ENCODE assay signal across 15 cellular contexts in the genomic region with DNA sequence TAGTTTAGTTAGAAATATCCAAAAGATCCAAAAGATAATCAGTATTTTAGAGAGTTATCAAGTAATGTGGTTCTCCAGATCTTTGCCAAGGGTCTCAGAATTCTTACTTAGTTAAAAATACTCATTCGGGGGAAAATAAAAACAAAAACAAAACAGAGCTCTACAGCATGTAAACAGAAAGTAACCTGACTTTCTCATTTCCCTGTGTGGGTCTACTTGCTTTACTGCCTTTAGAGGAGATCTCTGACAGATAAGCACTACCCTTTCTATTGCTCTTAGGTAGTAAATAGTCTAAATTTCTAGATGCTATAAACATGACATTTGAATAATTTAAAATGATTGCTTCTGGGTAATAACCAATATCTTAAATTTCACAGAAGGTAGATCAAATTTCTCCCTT.
DNase-seq lines count a peak whose midpoint lies in the region; ATAC-seq and TF ChIP-seq lines count a peak whose summit lies in the region.
"Had no signal": no experiment of that assay in that cellular context is flagged by ENCODE, and none has a peak within 500 bp of the region (broad histone marks: within the 10 kb centered on the region; RNA-seq: fewer than 3 reads in every experiment).

No MANE protein-coding gene starts in this region.

- H3K36me3 ChIP-seq in Loucy (ENCODE audit: insufficient read depth, low read length) (no peaks in the 10 kb centered on the region), SK-N-MC (ENCODE audit: insufficient read depth, low read length) (no peaks in the 10 kb centered on the region), mesenchymal stem cell (ENCODE audit: control insufficient read depth in 1 of 2, insufficient read depth in 2 of 2, low read depth in 1 of 2, low read length in 2 of 2) (no peaks in the 10 kb centered on the region)
- H3K36me3 ChIP-seq: HAP-1 had no signal

- TF ChIP-seq CTCF in Loucy (conservative IDR thresholded peaks at IDR 0.05; ENCODE audit: low read length) (no peak), H9 (conservative IDR thresholded peaks at IDR 0.05) (no peak)

- no peak overlapping the region for H3T11ph ChIP-seq in H9 (ENCODE audit: low read length)

- H3K14ac ChIP-seq in mesenchymal stem cell (ENCODE audit: low read length in 2 of 2) = no peak overlapping the region
- no peak overlapping the region for H3K14ac ChIP-seq in H9 (ENCODE audit: insufficient read depth, low read length)

- H3K27me3 ChIP-seq in Loucy (ENCODE audit: insufficient read depth, low read length, poor library complexity, severe bottlenecking) (no peaks in the 10 kb centered on the region), mesenchymal stem cell (ENCODE audit: control insufficient read depth in 1 of 2, insufficient read depth in 1 of 2, low read length in 2 of 2) (no peaks in the 10 kb centered on the region), H9 (ENCODE audit: insufficient read depth, low read length) (no peaks in the 10 kb centered on the region)

- no peak overlapping the region for H2BK120ac ChIP-seq in mesenchymal stem cell (ENCODE audit: low read depth, low read length)
- no peak overlapping the region for H2BK120ac ChIP-seq in H9 (ENCODE audit: low read depth, low read length, poor library complexity, severe bottlenecking)

- ATAC-seq in GM18861 (IDR thresholded peaks at IDR 0.05; ENCODE audit: unreplicated experiment) = no peak
- ATAC-seq: GM23338, HepG2 had no signal

- no CpG with 5 or more reads among the region's 1 CpG for WGBS in mesenchymal stem cell
- WGBS in H9 (ENCODE audit: extremely low coverage, insufficient read length, low lambda C conversion rate) = no CpG with 5 or more reads among the region's 1 CpG

- H3K9me3 ChIP-seq in Loucy (ENCODE audit: insufficient read depth, low read depth, low read length) = no peaks in the 10 kb centered on the region
- H3K9me3 ChIP-seq in SK-N-MC (ENCODE audit: low read depth, low read length) = no peaks in the 10 kb centered on the region
- peaks cover 3% of the 10 kb centered on the region for H3K9me3 ChIP-seq in mesenchymal stem cell (ENCODE audit: control insufficient read depth, low read length)
- H3K9me3 ChIP-seq in H9 (ENCODE audit: control insufficient read depth, low read depth, low read length) = no peaks in the 10 kb centered on the region
- H3K9me3 ChIP-seq: HAP-1 had no signal

- H3K18ac ChIP-seq in mesenchymal stem cell (ENCODE audit: low read depth in 1 of 2, low read length in 2 of 2) (no peak overlapping the region), H9 (ENCODE audit: insufficient read length, low read depth, low read length) (no peak overlapping the region)

- H3K4me1 Mint-ChIP-seq in H9 = peaks cover 6 to 7% of the 10 kb centered on the region in 2 experiments; a peak in 3 of 4 replicates
- H3K4me1 Mint-ChIP-seq: B cell; CD4-positive, alpha-beta memory T cell had no signal

- no peak overlapping the region for H2BK15ac ChIP-seq in mesenchymal stem cell (ENCODE audit: low read depth, poor library complexity, severe bottlenecking)
- H2BK15ac ChIP-seq in H9 (ENCODE audit: low read depth, low read length) = no peak overlapping the region

- H3K4me2 ChIP-seq in Loucy (ENCODE audit: low read depth, low read length, poor library complexity, severe bottlenecking) (peak overlapping the region; percentile 39), mesenchymal stem cell (ENCODE audit: low read length, poor library complexity, severe bottlenecking) (no peak overlapping the region), H9 (ENCODE audit: insufficient read depth, insufficient read length, low read length) (no peak overlapping the region)
- H3K4me2 ChIP-seq: GM23338 had no signal

- no peak overlapping the region for H3K4me3 Mint-ChIP-seq in H9
- H3K4me3 Mint-ChIP-seq: B cell; CD4-positive, alpha-beta memory T cell; GM23338 had no signal

- no peaks in the 10 kb centered on the region for H3K9me3 Mint-ChIP-seq in H9
- H3K9me3 Mint-ChIP-seq: GM23338 had no signal

- H4K5ac ChIP-seq in H9 (ENCODE audit: insufficient read length, low read depth, low read length) = no peak overlapping the region

- H2AK5ac ChIP-seq in mesenchymal stem cell (ENCODE audit: low read length, severe bottlenecking) (no peak overlapping the region), H9 (ENCODE audit: insufficient read length, low read length) (no peak overlapping the region)

- no peaks in the 10 kb centered on the region for H3F3A ChIP-seq in Loucy (ENCODE audit: low read depth)

- H3K4me1 ChIP-seq in Loucy (ENCODE audit: insufficient read depth, low read length, poor library complexity, severe bottlenecking) = peaks cover 7% of the 10 kb centered on the region
- no peaks in the 10 kb centered on the region for H3K4me1 ChIP-seq in mesenchymal stem cell (ENCODE audit: control insufficient read depth, insufficient read depth, low read depth, low read length)
- H3K4me1 ChIP-seq in H9 (ENCODE audit: insufficient read depth, low read length) = no peaks in the 10 kb centered on the region
- H3K4me1 ChIP-seq: HAP-1 had no signal

- H3K9me2 ChIP-seq in Loucy (replicated peaks; ENCODE audit: low read depth, low read length) = no peaks in the 10 kb centered on the region

- DNase-seq in ELR (ENCODE audit: low read depth) (peak; percentile 2), SK-N-MC (ENCODE audit: low read depth, low spot score) (no peak), mesenchymal stem cell (peak; percentile 5), H9 (no peak), NCI-H446 treated with DMSO at 0.1 percent for 48 hours (lab: John Stamatoyannopoulos, UW) (no peak)
- DNase-seq: CD4-positive, alpha-beta memory T cell; DND-41; GF-D8 had no signal

- peak overlapping the region; percentile 40 for H3K4me3 ChIP-seq in Loucy (ENCODE audit: low read length, poor library complexity, severe bottlenecking)
- H3K4me3 ChIP-seq in SK-N-MC = 0 out of 2 replicates have a peak overlapping the region, but pooled peaks have one; percentile 2
- no peak overlapping the region for H3K4me3 ChIP-seq in mesenchymal stem cell (ENCODE audit: insufficient read depth in 1 of 2, low read depth in 1 of 2, low read length in 2 of 2)
- H3K4me3 ChIP-seq: GM23338, HAP-1 had no signal

- H3K23ac ChIP-seq in mesenchymal stem cell (ENCODE audit: low read length in 2 of 2) = no peak overlapping the region
- H3K23ac ChIP-seq in H9 (ENCODE audit: insufficient read length, low read depth, low read length) = no peak overlapping the region

- no peaks in the 10 kb centered on the region for H3K23me2 ChIP-seq in H9 (ENCODE audit: insufficient read length, low read depth, low read length, poor library complexity, severe bottlenecking)

- H2AFZ ChIP-seq in Loucy (ENCODE audit: low read length) (peak overlapping the region; percentile 72), mesenchymal stem cell (ENCODE audit: low read depth, low read length) (no peak overlapping the region), H9 (ENCODE audit: low read length) (no peak overlapping the region)

- no peak overlapping the region for H3K9ac ChIP-seq in Loucy (ENCODE audit: low read depth, low read length, poor library complexity, severe bottlenecking)
- H3K9ac ChIP-seq in SK-N-MC (ENCODE audit: insufficient read length) = no peak overlapping the region
- H3K9ac ChIP-seq in mesenchymal stem cell (ENCODE audit: low read length) = no peak overlapping the region
- H3K9ac ChIP-seq in H9 (ENCODE audit: extremely low read depth, insufficient read length, low read length) = no peak overlapping the region

- H3K27ac ChIP-seq in SK-N-MC = no peak overlapping the region
- no peak overlapping the region for H3K27ac ChIP-seq in mesenchymal stem cell (ENCODE audit: low read length, poor library complexity, severe bottlenecking)
- no peak overlapping the region for H3K27ac ChIP-seq in H9 (ENCODE audit: insufficient read length, low read depth, low read length)
- H3K27ac ChIP-seq: C4-2B had no signal

- no peak overlapping the region for H3K27ac Mint-ChIP-seq in H9
- H3K27ac Mint-ChIP-seq: B cell; CD4-positive, alpha-beta memory T cell; GM23338 had no signal

- H3K79me2 ChIP-seq in Loucy (ENCODE audit: insufficient read depth, low read length) (no peaks in the 10 kb centered on the region), H9 (ENCODE audit: insufficient read depth, low read length) (no peaks in the 10 kb centered on the region)

- H3K27me3 Mint-ChIP-seq in H9 (ENCODE audit: low read depth) = peaks cover 4% of the 10 kb centered on the region; the same call in 1 of the 2 replicates
- H3K27me3 Mint-ChIP-seq: B cell; CD4-positive, alpha-beta memory T cell had no signal

- H2BK20ac ChIP-seq in H9 (ENCODE audit: low read depth, low read length, poor library complexity, severe bottlenecking) = no peak overlapping the region

- H3K36me3 Mint-ChIP-seq in H9 (ENCODE audit: insufficient read depth in 1 of 3, low read depth in 3 of 3) = no peaks in the 10 kb centered on the region
- H3K36me3 Mint-ChIP-seq: CD4-positive, alpha-beta memory T cell had no signal

- no peak overlapping the region for H4K91ac ChIP-seq in mesenchymal stem cell (ENCODE audit: low read length)
- H4K91ac ChIP-seq in H9 (ENCODE audit: insufficient read length, low read depth, low read length) = no peak overlapping the region

- H4K8ac ChIP-seq in mesenchymal stem cell (ENCODE audit: low read length) (no peak overlapping the region), H9 (replicated peaks; ENCODE audit: insufficient read length, low read depth, low read length) (no peak overlapping the region)

- H4K20me1 ChIP-seq in Loucy (ENCODE audit: insufficient read depth, low read length, poor library complexity, severe bottlenecking) (no peaks in the 10 kb centered on the region), H9 (ENCODE audit: control insufficient read depth, insufficient read depth, insufficient read length) (no peaks in the 10 kb centered on the region)

- H2BK12ac ChIP-seq in mesenchymal stem cell (ENCODE audit: low read length in 2 of 2) (no peak overlapping the region), H9 (ENCODE audit: insufficient read length, low read depth, low read length) (no peak overlapping the region)

- H3K56ac ChIP-seq in H9 (ENCODE audit: insufficient read length, low read depth, low read length) = no peak overlapping the region

- H3K4ac ChIP-seq in mesenchymal stem cell (ENCODE audit: low read depth in 1 of 2, low read length in 2 of 2) (no peak overlapping the region), H9 (ENCODE audit: low read depth, low read length) (no peak overlapping the region)

- H2BK5ac ChIP-seq in mesenchymal stem cell (ENCODE audit: low read depth, low read length, poor library complexity, severe bottlenecking) = no peak overlapping the region
- H2BK5ac ChIP-seq in H9 (ENCODE audit: insufficient read length, low read length) = no peak overlapping the region

- no peaks in the 10 kb centered on the region for H3K79me1 ChIP-seq in mesenchymal stem cell (replicated peaks; ENCODE audit: low read length, poor library complexity, severe bottlenecking)
- no peaks in the 10 kb centered on the region for H3K79me1 ChIP-seq in H9 (ENCODE audit: insufficient read depth, low read depth, low read length, poor library complexity, severe bottlenecking)

Comparison
In these comparisons a context has a peak if more than half of its experiments do, and no peak if none do; other contexts are left out.
1. DNase-seq: peak in ELR (single experiment) and mesenchymal stem cell (single experiment); none in SK-N-MC (single experiment), H9 (single experiment) and NCI-H446 treated with DMSO at 0.1 percent for 48 hours (single experiment).
2. H3K4me3 ChIP-seq: peak in Loucy (single experiment) and SK-N-MC (single experiment); none in mesenchymal stem cell (0 of 2).